ENCODE assay signal across 16 cellular contexts in the genomic region with DNA sequence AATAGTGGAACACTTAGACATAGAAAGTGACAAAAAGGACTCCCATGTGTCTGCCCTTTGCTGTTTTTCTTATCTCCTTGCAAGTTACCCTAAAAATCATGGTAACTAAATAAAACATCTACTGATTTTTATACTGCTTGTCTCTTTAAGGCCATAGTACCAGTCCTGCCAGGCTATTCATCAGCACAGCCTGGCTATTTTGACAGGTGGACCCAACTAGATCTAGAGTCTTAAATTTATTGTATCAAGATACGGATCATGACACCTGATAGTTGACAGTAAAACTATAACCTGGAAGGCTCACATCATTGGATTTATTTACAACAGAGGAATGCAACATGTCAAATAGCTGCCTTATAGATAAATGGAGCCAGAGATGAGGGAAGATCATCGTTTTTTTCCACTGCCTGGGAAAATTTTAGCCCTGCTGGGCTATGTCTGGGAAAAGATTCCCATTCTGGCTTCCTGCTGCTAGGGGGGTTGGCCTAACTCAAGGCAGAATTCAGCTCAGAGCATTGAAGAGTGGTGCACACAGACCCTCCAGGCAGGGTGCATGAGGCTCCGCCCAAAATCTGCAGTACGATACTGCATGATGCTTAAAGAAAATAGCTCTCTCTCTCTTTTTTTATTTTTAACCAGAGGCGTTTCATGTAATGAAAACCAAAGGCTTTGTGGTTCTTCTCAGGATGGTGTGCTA.
A peak's percentile ranks its signal among the peaks of the same experiment; 100 is the strongest.
DNase-seq lines count a peak whose midpoint lies in the region; TF ChIP-seq lines count a peak whose summit lies in the region.
"Had no signal": no experiment of that assay in that cellular context is flagged by ENCODE, and none has a peak within 500 bp of the region (broad histone marks: within the 10 kb centered on the region; RNA-seq: fewer than 3 reads in every experiment).

No MANE protein-coding gene starts in this region.

- H4K20me1 ChIP-seq in hepatocyte (ENCODE audit: insufficient read depth, poor library complexity, severe bottlenecking) (no peaks in the 10 kb centered on the region), PC-9 (ENCODE audit: insufficient read depth) (no peaks in the 10 kb centered on the region)

- no peak for TF ChIP-seq CTCF in hepatocyte (IDR thresholded peaks at IDR 0.05; ENCODE audit: poor library complexity)
- no peak for TF ChIP-seq CTCF in progenitor cell of endocrine pancreas (IDR thresholded peaks at IDR 0.05; ENCODE audit: unreplicated experiment)
- no peak for TF ChIP-seq CTCF in PC-9 (conservative IDR thresholded peaks at IDR 0.05)

- no peaks in the 10 kb centered on the region for H3F3A ChIP-seq in PC-9 (ENCODE audit: insufficient read depth, low read depth)

- no TSS peak for BruUV-seq in PC-9 (replicated peaks; lab: Mats Ljungman, UMichigan)

- H3K9me3 ChIP-seq in hepatocyte (ENCODE audit: low read depth) (no peaks in the 10 kb centered on the region), PC-9 (ENCODE audit: insufficient read depth, low read depth) (no peaks in the 10 kb centered on the region)
- H3K9me3 ChIP-seq: Peyer's patch, SK-N-SH had no signal

- no peak overlapping the region for H3K4me3 ChIP-seq in hepatocyte
- no peak overlapping the region for H3K4me3 ChIP-seq in PC-9
- H3K4me3 ChIP-seq: Peyer's patch had no signal

- peaks cover 8% of the 10 kb centered on the region for H3K27me3 Mint-ChIP-seq in progenitor cell of endocrine pancreas
- H3K27me3 Mint-ChIP-seq: IgD-negative memory B cell had no signal

- H3K9me2 ChIP-seq in hepatocyte (replicated peaks; ENCODE audit: insufficient read depth), result no peaks in the 10 kb centered on the region
- no peaks in the 10 kb centered on the region for H3K9me2 ChIP-seq in PC-9 (ENCODE audit: insufficient read depth)
- H3K9me2 ChIP-seq: SK-N-SH had no signal

- CTCF ChIA-PET in PC-9 (lab: Charles Lee), result no interaction called here

- H3K36me3 Mint-ChIP-seq in progenitor cell of endocrine pancreas (ENCODE audit: insufficient read depth), result no peaks in the 10 kb centered on the region

- H3K9me3 Mint-ChIP-seq in progenitor cell of endocrine pancreas (ENCODE audit: low read depth), result peaks cover 4% of the 10 kb centered on the region
- H3K9me3 Mint-ChIP-seq: H9 had no signal

- intact Hi-C loops in PC-9 (cut with micrococcal nuclease; ENCODE audit: unreplicated experiment), result no loop called here

- H3K4me1 ChIP-seq in hepatocyte (ENCODE audit: insufficient read depth) (peaks cover 12% of the 10 kb centered on the region), PC-9 (replicated peaks; ENCODE audit: insufficient read depth) (no peaks in the 10 kb centered on the region)
- H3K4me1 ChIP-seq: Peyer's patch had no signal

- POLR2A ChIA-PET in PC-9 (lab: Charles Lee; ENCODE audit: unreplicated experiment), result no interaction called here

- H3K79me2 ChIP-seq in hepatocyte, result no peaks in the 10 kb centered on the region
- no peaks in the 10 kb centered on the region for H3K79me2 ChIP-seq in PC-9 (ENCODE audit: low read depth)

- no peak overlapping the region for H3K4me3 Mint-ChIP-seq in progenitor cell of endocrine pancreas (ENCODE audit: low read depth)
- H3K4me3 Mint-ChIP-seq: H9, IgD-negative memory B cell had no signal

- H3K27me3 ChIP-seq in hepatocyte, result no peaks in the 10 kb centered on the region
- no peaks in the 10 kb centered on the region for H3K27me3 ChIP-seq in PC-9 (ENCODE audit: insufficient read depth, low read depth)
- H3K27me3 ChIP-seq: Peyer's patch had no signal

- peak overlapping the region; percentile 23 for H3K27ac ChIP-seq in hepatocyte
- H3K27ac ChIP-seq in PC-9, result no peak overlapping the region
- H3K27ac ChIP-seq: C4-2B, Peyer's patch had no signal

- peak overlapping the region; percentile 68 for H3K27ac Mint-ChIP-seq in progenitor cell of endocrine pancreas
- H3K27ac Mint-ChIP-seq: H9, IgD-negative memory B cell had no signal

- H3K36me3 ChIP-seq in hepatocyte (replicated peaks; ENCODE audit: insufficient read depth, low read depth), result no peaks in the 10 kb centered on the region
- H3K36me3 ChIP-seq in PC-9 (ENCODE audit: low read depth), result no peaks in the 10 kb centered on the region
- H3K36me3 ChIP-seq: Peyer's patch had no signal

- H3K4me2 ChIP-seq in hepatocyte, result peak overlapping the region; percentile 9
- H3K4me2 ChIP-seq in PC-9, result no peak overlapping the region
- H3K4me2 ChIP-seq: SK-N-SH had no signal

- H2AFZ ChIP-seq in hepatocyte (no peak overlapping the region), PC-9 (no peak overlapping the region)

- DNase-seq in NCI-H748 (lab: John Stamatoyannopoulos, UW; ENCODE audit: unreplicated experiment) (peak; percentile 76), NCI-H748 treated with DMSO at 0.1 percent for 48 hours (lab: John Stamatoyannopoulos, UW) (no peak), NCI-H2171 (lab: John Stamatoyannopoulos, UW) (peak; percentile 76), hepatocyte (ENCODE audit: low spot score) (no peak), progenitor cell of endocrine pancreas (ENCODE audit: low spot score, unreplicated experiment) (no peak), SW 1271 (lab: John Stamatoyannopoulos, UW) (no peak), NOMO-1 treated with DMSO at 0.1 percent for 48 hours (lab: John Stamatoyannopoulos, UW; ENCODE audit: unreplicated experiment) (no peak), PC-9 (no peak)
- DNase-seq: DMS53, H9, NCI-H1417 treated with DMSO at 0.1 percent for 48 hours, Peyer's patch, SK-N-SH, T-helper 1 cell had no signal

- 52% methylated on average over 5 of the region's 5 CpGs for WGBS in hepatocyte (ENCODE audit: low lambda C conversion rate, missing lambda C conversion rate)

- H3K4me1 Mint-ChIP-seq in progenitor cell of endocrine pancreas (ENCODE audit: low read depth), result peaks cover 23% of the 10 kb centered on the region

Comparison
In these comparisons a context has a peak if more than half of its experiments do, and no peak if none do; other contexts are left out.
1. DNase-seq: peak in NCI-H748 (single experiment) and NCI-H2171 (single experiment); none in NCI-H748 treated with DMSO at 0.1 percent for 48 hours (single experiment), hepatocyte (single experiment), progenitor cell of endocrine pancreas (single experiment), SW 1271 (0 of 2), NOMO-1 treated with DMSO at 0.1 percent for 48 hours (single experiment) and PC-9 (0 of 2).